ENCODE assay signal across 7 cellular contexts in genomic region chr20:25407311-25408169, GRCh38.
DNase-seq lines count a peak whose midpoint lies in the region; ATAC-seq and TF ChIP-seq lines count a peak whose summit lies in the region.

Gene GINS1, plus strand, starts transcription at chr20:25407673. Its CDS starts 148 bp downstream, at chr20:25407821.

- peak within 1 kb of the TSS; percentile 90 for H3K4me3 ChIP-seq in retinal pigment epithelial cell (ENCODE audit: low read length)

- TF ChIP-seq CTCF in retinal pigment epithelial cell (conservative IDR thresholded peaks at IDR 0.05; ENCODE audit: low read depth, low read length), result no peak

- DNase-seq in NCI-H187 treated with DMSO at 0.1 percent for 48 hours (lab: John Stamatoyannopoulos, UW) (peak; percentile 5), T-helper 22 cell (ENCODE audit: low read depth) (peak; percentile 56), astrocyte of the hippocampus (ENCODE audit: low read depth, low spot score) (peak; percentile 96), hypothalamus (lab: John Stamatoyannopoulos, UW) (peak; percentile 23 to 90 (median 66)), retinal pigment epithelial cell (ENCODE audit: low read depth) (peak; percentile 66)

- ATAC-seq in GM18517 (IDR thresholded peaks at IDR 0.05; ENCODE audit: unreplicated experiment), result peak; percentile 84
- ATAC-seq in HG02973 (IDR thresholded peaks at IDR 0.05; ENCODE audit: unreplicated experiment), result peak; percentile 80

Comparison
In these comparisons a context has a peak if more than half of its experiments do, and no peak if none do; other contexts are left out.
1. Peak in every context shown above with its lines: DNase-seq, ATAC-seq and H3K4me3 ChIP-seq.
2. DNase-seq: peak in every context shown above with its lines; median percentile 96 in astrocyte of the hippocampus; 66 in hypothalamus; 66 in retinal pigment epithelial cell; 56 in T-helper 22 cell; 5 in NCI-H187 treated with DMSO at 0.1 percent for 48 hours.